ENCODE assay signal across 8 cellular contexts in the genomic region with DNA sequence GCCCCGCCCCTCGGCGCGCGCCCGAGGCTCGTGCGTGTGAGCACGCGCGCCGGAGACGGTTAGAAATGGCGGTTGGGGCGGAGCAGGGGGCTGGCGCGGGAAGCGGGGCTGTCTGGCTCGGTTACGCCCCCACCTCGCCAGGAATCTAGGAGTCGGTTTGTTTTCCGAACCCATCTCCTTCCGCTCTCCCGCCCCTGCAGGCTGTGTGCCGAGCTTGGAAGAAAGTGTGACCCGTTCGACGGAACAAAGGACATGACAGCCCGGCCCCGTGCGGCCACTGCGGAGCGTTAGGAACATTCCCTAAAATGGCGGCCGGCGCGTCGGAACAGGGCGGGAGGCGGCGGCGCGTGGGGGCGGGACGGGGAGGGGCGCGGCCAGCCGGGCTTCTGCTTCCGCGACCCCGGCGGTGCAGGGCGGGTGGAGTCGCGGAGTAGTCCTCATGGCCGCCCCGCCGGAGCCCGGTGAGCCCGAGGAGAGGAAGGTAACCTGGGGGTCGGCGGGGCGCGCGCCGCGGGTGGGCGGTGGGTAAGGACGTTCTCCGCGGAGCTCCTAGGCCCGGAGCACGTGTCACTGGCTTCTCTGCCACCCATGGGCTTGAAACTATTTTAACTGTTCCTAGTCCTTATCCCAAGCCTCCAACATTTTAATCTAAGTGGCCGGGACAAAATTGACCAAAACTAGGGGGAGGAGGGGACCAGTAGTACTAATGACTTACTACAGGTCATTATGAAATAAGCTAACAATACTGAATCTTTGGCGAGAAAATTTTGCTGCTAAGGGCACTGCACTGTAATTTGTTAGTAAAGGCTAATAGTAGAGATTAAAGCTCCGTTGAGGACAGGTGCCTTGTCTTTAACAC. TPM values are rescaled to one million over a fixed set of nuclear protein-coding genes. Genes with fewer than 3 reads are reported as not detected.
DNase-seq lines count a peak whose midpoint lies in the region; ATAC-seq, FAIRE-seq and TF ChIP-seq lines count a peak whose summit lies in the region.

A gene with protein sequence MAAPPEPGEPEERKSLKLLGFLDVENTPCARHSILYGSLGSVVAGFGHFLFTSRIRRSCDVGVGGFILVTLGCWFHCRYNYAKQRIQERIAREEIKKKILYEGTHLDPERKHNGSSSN (plus strand): TSS at position 383 of the 859 bp plus-strand sequence. CDS start 57 bp downstream, at position 440.

- no peak for TF ChIP-seq CTCF in D721Med (IDR thresholded peaks at IDR 0.05; ENCODE audit: insufficient read depth, missing control alignments)
- no peak for TF ChIP-seq CTCF in OCI-LY7 (conservative IDR thresholded peaks at IDR 0.05; ENCODE audit: low read length)

- H3K4me3 ChIP-seq in OCI-LY7 (ENCODE audit: low read depth, low read length, poor library complexity, severe bottlenecking), result peak within 1 kb of the TSS; percentile 88

- peaks cover 78% of the 10 kb centered on the region for H3K4me1 ChIP-seq in OCI-LY7 (ENCODE audit: insufficient read depth, low read length, poor library complexity, severe bottlenecking)

- H3K4me2 ChIP-seq in OCI-LY7 (ENCODE audit: low read length), result peak within 1 kb of the TSS; percentile 85

- H3K27me3 Mint-ChIP-seq in activated T-cell treated with anti-CD3 and anti-CD28 coated beads, Interleukin-2, amount 50 U/mL, for 4 hours (ENCODE audit: low read depth), result no peaks in the 10 kb centered on the region

- no peaks in the 10 kb centered on the region for H3K9me3 Mint-ChIP-seq in activated T-cell treated with anti-CD3 and anti-CD28 coated beads, Interleukin-2, amount 50 U/mL, for 4 hours

- POLR2A ChIA-PET in OCI-LY7 (lab: Charles Lee), result interaction anchor here (0.6 to 5.8 kb wide), 23 partner anchors 10 to 389 kb away, joined by 3 to 83 read pairs (median 4); partner anchors contain the start of gene HNRNPU

- BruUV-seq in OCI-LY7 (replicated peaks; lab: Mats Ljungman, UMichigan), result no TSS peak

- DNase-seq in D721Med (ENCODE audit: insufficient read length, low spot score) (peak; percentile 63), HTR-8/SVneo (ENCODE audit: insufficient read length, low spot score) (peak; percentile 77), OCI-LY7 (ENCODE audit: low spot score) (peak; percentile 94), myocyte (ENCODE audit: low read depth) (peak; percentile 93)
- peak; percentile 84 for DNase-seq in activated T-cell treated with anti-CD3 and anti-CD28 coated beads, Interleukin-2, amount 50 U/mL, for 4 hours
- DNase-seq in stimulated activated CD8-positive, alpha-beta memory T cell treated with anti-CD3 and anti-CD28 coated beads, Interleukin-7, amount 100 ng/mL, for 48 hours (ENCODE audit: extremely low read depth in 1 of 2, low read depth in 1 of 2), result peak; percentile 75 to 85

- H3K4me3 Mint-ChIP-seq in activated T-cell treated with anti-CD3 and anti-CD28 coated beads, Interleukin-2, amount 50 U/mL, for 4 hours, result peak within 1 kb of the TSS; percentile 95

- H3K36me3 Mint-ChIP-seq in activated T-cell treated with anti-CD3 and anti-CD28 coated beads, Interleukin-2, amount 50 U/mL, for 4 hours (ENCODE audit: insufficient read depth), result peaks cover 36% of the 10 kb centered on the region

- H2AFZ ChIP-seq in OCI-LY7 (ENCODE audit: low read length), result peak within 1 kb of the TSS; percentile 82

- peak; percentile 62 for ATAC-seq in GM21381 (IDR thresholded peaks at IDR 0.05; ENCODE audit: unreplicated experiment)
- peak; percentile 71 to 74 for ATAC-seq in activated T-cell treated with anti-CD3 and anti-CD28 coated beads, Interleukin-2, amount 50 U/mL, for 4 hours
- peak; percentile 92 for ATAC-seq in esophagus mucosa

- intact Hi-C loops in OCI-LY7 (cut with micrococcal nuclease; ENCODE audit: unreplicated experiment), result loop anchor here (1.0 to 10.0 kb wide), 7 partner anchors 28 to 969 kb away; no protein-coding TSS in a partner anchor

- H4K20me1 ChIP-seq in OCI-LY7 (ENCODE audit: insufficient read depth, low read length), result peaks cover 9% of the 10 kb centered on the region; the same call in 1 of the 2 replicates

- no peaks in the 10 kb centered on the region for H3K9me2 ChIP-seq in OCI-LY7 (ENCODE audit: insufficient read depth, low read length)

- CTCF ChIA-PET in OCI-LY7 (lab: Charles Lee; ENCODE audit: unreplicated experiment), result interaction anchor here (0.5 to 1.3 kb wide), 3 partner anchors 27 to 42 kb away, joined by 3 to 8 read pairs (median 5); partner anchors contain the start of gene HNRNPU

- peaks cover 41% of the 10 kb centered on the region for H3K4me1 Mint-ChIP-seq in activated T-cell treated with anti-CD3 and anti-CD28 coated beads, Interleukin-2, amount 50 U/mL, for 4 hours (ENCODE audit: low read depth)

- peaks cover 48% of the 10 kb centered on the region for H3K36me3 ChIP-seq in OCI-LY7 (ENCODE audit: insufficient read depth, low read length)

- H3K27ac ChIP-seq in OCI-LY7 (ENCODE audit: low read depth, low read length, poor library complexity, severe bottlenecking), result peak within 1 kb of the TSS; percentile 94

- H3K79me2 ChIP-seq in OCI-LY7 (ENCODE audit: insufficient read depth, low read depth, low read length), result peaks cover 49% of the 10 kb centered on the region

- no peak for FAIRE-seq in D721Med (lab: Jason Lieb, UNC)
- FAIRE-seq in HTR-8/SVneo (lab: Jason Lieb, UNC), result no peak

- H3K9me3 ChIP-seq in OCI-LY7 (ENCODE audit: low read length), result no peaks in the 10 kb centered on the region

RNA-seq across cellular contexts. Expression of the gene that starts here (rescaled TPM):
- 12.7 and 12.9 TPM in 2 replicates for total RNA-seq in OCI-LY7 (2014; rRNA removed; shearing (Covaris generic))
- 26.3 and 28.3 TPM in 2 replicates for total RNA-seq in OCI-LY7 (2022)
- 10 to 100 TPM; 50.7 to 54.1 (median 53.7) TPM for total RNA-seq in activated T-cell treated with anti-CD3 and anti-CD28 coated beads, Interleukin-2, amount 50 U/mL, for 4 hours
- 17.4 TPM for total RNA-seq in esophagus mucosa
- total RNA-seq in myocyte, result 27.8 and 31.3 TPM in 2 replicates
- polyA plus RNA-seq in myocyte (2012), result 54.4 TPM

Comparison
In these comparisons a context has a peak if more than half of its experiments do, and no peak if none do; other contexts are left out.
1. Peak in every context shown above with its lines: DNase-seq, ATAC-seq, H3K4me3 ChIP-seq and H3K27ac ChIP-seq.